In genomic region chr11:70785372-70785771, GRCh38 we compare ENCODE assay signal across 1 cellular context.
TF ChIP-seq lines count a peak whose summit lies in the region.

No MANE protein-coding gene starts in this region.

TF ChIP-seq in GM23338, 12 proteins besides CTCF, POLR2A, EP300 and RAD21 (continued from another document):
- no peak for TF ChIP-seq ZNF462 (CRISPR knock-in tag; IDR thresholded peaks at IDR 0.05)
- no peak for TF ChIP-seq CREB1 (CRISPR knock-in tag; IDR thresholded peaks at IDR 0.05; ENCODE audit: low read depth)
- no peak for TF ChIP-seq ZNF114 (CRISPR knock-in tag; IDR thresholded peaks at IDR 0.05)
- TF ChIP-seq ZNF331 (CRISPR knock-in tag; IDR thresholded peaks at IDR 0.05; ENCODE audit: low read depth): no peak
- no peak for TF ChIP-seq NANOG (IDR thresholded peaks at IDR 0.05; ENCODE audit: borderline replicate concordance)
- no peak for TF ChIP-seq POLR2AphosphoS5 (IDR thresholded peaks at IDR 0.05; ENCODE audit: low read depth)
- TF ChIP-seq EZH2phosphoT487 (IDR thresholded peaks at IDR 0.05; ENCODE audit: unreplicated experiment): no peak
- no peak for TF ChIP-seq ETS1 (IDR thresholded peaks at IDR 0.05)
- TF ChIP-seq REST (IDR thresholded peaks at IDR 0.05; ENCODE audit: unreplicated experiment): no peak
- no peak for TF ChIP-seq JUNB (IDR thresholded peaks at IDR 0.05; ENCODE audit: unreplicated experiment)
- TF ChIP-seq EZH2 (IDR thresholded peaks at IDR 0.05; ENCODE audit: low read depth, unreplicated experiment): no peak
